ENCODE assay signal across 8 cellular contexts in genomic region chr4:169229571-169230028, GRCh38. TPM values are rescaled to one million over a fixed set of nuclear protein-coding genes. Genes with fewer than 3 reads are reported as not detected.
DNase-seq lines count a peak whose midpoint lies in the region; ATAC-seq and TF ChIP-seq lines count a peak whose summit lies in the region.

No MANE protein-coding gene starts in this region.

- peaks cover 11% of the 10 kb centered on the region; the same call in 2 of the 3 replicates for H3K4me1 Mint-ChIP-seq in GM23338

- H3K36me3 ChIP-seq in GM23338 (ENCODE audit: insufficient read depth): no peaks in the 10 kb centered on the region

- H3K4me1 ChIP-seq in GM23338 (ENCODE audit: insufficient read depth): peaks cover 11% of the 10 kb centered on the region

- no peaks in the 10 kb centered on the region for H3F3A ChIP-seq in GM23338 (replicated peaks; ENCODE audit: low read depth)

- no peaks in the 10 kb centered on the region; the same call in none of the 2 replicates for H4K20me1 ChIP-seq in GM23338 (replicated peaks; ENCODE audit: insufficient read depth)

- no peak overlapping the region for H2AFZ ChIP-seq in GM23338

- no peak; the same call in 2 of the 3 replicates for ATAC-seq in GM23338
- peak; percentile 75 for ATAC-seq in esophagus mucosa
- ATAC-seq in GM18873 (IDR thresholded peaks at IDR 0.05; ENCODE audit: low FRiP score, unreplicated experiment): no peak
- ATAC-seq in GM18498 (IDR thresholded peaks at IDR 0.05; ENCODE audit: unreplicated experiment): no peak

- no peak overlapping the region for H3K4me3 Mint-ChIP-seq in GM23338

- H3K27me3 Mint-ChIP-seq in GM23338 (ENCODE audit: insufficient read depth, low read depth, poor library complexity): no peaks in the 10 kb centered on the region

- H3K79me2 ChIP-seq in GM23338 (replicated peaks; ENCODE audit: insufficient read depth): peaks cover 47% of the 10 kb centered on the region

- TF ChIP-seq CTCF in GM23338 (conservative IDR thresholded peaks at IDR 0.05; ENCODE audit: low read depth in 2 of 2): no peak

- no peaks in the 10 kb centered on the region for H3K27me3 ChIP-seq in GM23338 (ENCODE audit: insufficient read depth)

- H3K36me3 Mint-ChIP-seq in GM23338 (ENCODE audit: low read depth): no peaks in the 10 kb centered on the region

- no peak overlapping the region; the same call in 1 of the 2 replicates for H3K27ac ChIP-seq in GM23338 (ENCODE audit: low read depth)

- peak overlapping the region; percentile 24; the same call in 1 of the 2 replicates for H3K4me2 ChIP-seq in GM23338

- DNase-seq in GM23338 (ENCODE audit: low spot score) (no peak), NCI-H748 treated with DMSO at 0.1 percent for 48 hours (lab: John Stamatoyannopoulos, UW) (peak; percentile 1), putamen (ENCODE audit: low spot score) (peak; percentile 42), activated gamma-delta T cell treated with Interleukin-2 at 50 U/mL for 16 hours (no peak)
- DNase-seq in activated CD8-positive, alpha-beta memory T cell treated with anti-CD3 and anti-CD28 coated beads, Interleukin-2, amount 50 U/mL, for 48 hours: no peak

- H3K27ac Mint-ChIP-seq in GM23338: no peak overlapping the region

- no peaks in the 10 kb centered on the region for H3K9me2 ChIP-seq in GM23338 (ENCODE audit: insufficient read depth)

- H3K9me3 Mint-ChIP-seq in GM23338: no peaks in the 10 kb centered on the region

- no peak overlapping the region for H3K4me3 ChIP-seq in GM23338

TF ChIP-seq in GM23338, 12 proteins besides CTCF, POLR2A, EP300 and RAD21:
- TF ChIP-seq EZH2phosphoT487 (IDR thresholded peaks at IDR 0.05; ENCODE audit: unreplicated experiment) (no peak), JUNB (IDR thresholded peaks at IDR 0.05; ENCODE audit: unreplicated experiment) (no peak), STAT1 (IDR thresholded peaks at IDR 0.05; ENCODE audit: unreplicated experiment) (no peak), REST (IDR thresholded peaks at IDR 0.05; ENCODE audit: unreplicated experiment) (no peak), POLR2AphosphoS5 (IDR thresholded peaks at IDR 0.05; ENCODE audit: low read depth) (no peak), CREB1 (CRISPR knock-in tag; IDR thresholded peaks at IDR 0.05; ENCODE audit: low read depth) (no peak), ZNF114 (CRISPR knock-in tag; IDR thresholded peaks at IDR 0.05) (no peak), NANOG (IDR thresholded peaks at IDR 0.05; ENCODE audit: borderline replicate concordance) (no peak), EZH2 (IDR thresholded peaks at IDR 0.05; ENCODE audit: low read depth, unreplicated experiment) (no peak), ZNF331 (CRISPR knock-in tag; IDR thresholded peaks at IDR 0.05; ENCODE audit: low read depth) (no peak), ZNF462 (CRISPR knock-in tag; IDR thresholded peaks at IDR 0.05) (no peak), ETS1 (IDR thresholded peaks at IDR 0.05) (no peak)
TF ChIP-seq in GM23338: peak in this region for 0.

RNA-seq across cellular contexts. Expression of gene SH3RF1, which starts 41.2 kb away (rescaled TPM):
- total RNA-seq in GM23338 (2014; rRNA removed; shearing (Covaris generic)): 12.4 and 22.9 TPM in 2 replicates
- 6.2 and 7.8 TPM in 2 replicates for polyA plus RNA-seq in GM23338 (2016; fragmentation: Nextera tagmentation; extraction: Ambion mirVana)
- total RNA-seq in esophagus mucosa: 5.4 TPM

Comparison
In these comparisons a context has a peak if more than half of its experiments do, and no peak if none do; other contexts are left out.
1. DNase-seq: peak in NCI-H748 treated with DMSO at 0.1 percent for 48 hours (single experiment) and putamen (single experiment); none in GM23338 (single experiment), activated gamma-delta T cell treated with Interleukin-2 at 50 U/mL for 16 hours (single experiment) and activated CD8-positive, alpha-beta memory T cell treated with anti-CD3 and anti-CD28 coated beads, Interleukin-2, amount 50 U/mL, for 48 hours (single experiment).